Comparison of ENCODE assay signal across 8 cellular contexts in genomic region chr2:127673304-127674069, GRCh38. TPM values are rescaled to one million over a fixed set of nuclear protein-coding genes. Genes with fewer than 3 reads are reported as not detected.
DNase-seq lines count a peak whose midpoint lies in the region; ATAC-seq, FAIRE-seq and TF ChIP-seq lines count a peak whose summit lies in the region.
"Had no signal": no experiment of that assay in that cellular context is flagged by ENCODE, and none has a peak within 500 bp of the region (broad histone marks: within the 10 kb centered on the region; RNA-seq: fewer than 3 reads in every experiment).

No MANE protein-coding gene starts in this region.

- no peaks in the 10 kb centered on the region for H3K36me3 ChIP-seq in HEK293 (ENCODE audit: control insufficient read depth in 2 of 2, insufficient read depth in 1 of 2, low read length in 2 of 2)
- no peaks in the 10 kb centered on the region for H3K36me3 ChIP-seq in suprapubic skin

- H3K4me3 ChIP-seq in HEK293 (ENCODE audit: low read depth, low read length) (no peak overlapping the region), suprapubic skin (peak overlapping the region; percentile 75)

- DNase-seq in chondrocyte (ENCODE audit: low spot score) (no peak), memory B cell (ENCODE audit: low spot score in 2 of 2) (no peak), suprapubic skin (ENCODE audit: low spot score in 2 of 2) (peak in 1 of 2 donors; percentile 63), GM12891 (ENCODE audit: insufficient read length, low spot score) (no peak), OCI-M1 (lab: John Stamatoyannopoulos, UW) (no peak)
- DNase-seq: NCI-H146 had no signal

- no peaks in the 10 kb centered on the region for H3K4me1 ChIP-seq in HEK293 (ENCODE audit: control insufficient read depth, insufficient read depth, low read length)
- peaks cover 37% of the 10 kb centered on the region for H3K4me1 ChIP-seq in suprapubic skin

- no peak overlapping the region for H3K27ac ChIP-seq in HEK293 (ENCODE audit: extremely low read depth, low read depth, low read length)
- peak overlapping the region; percentile 86 for H3K27ac ChIP-seq in suprapubic skin

- CTCF ChIA-PET in HEK293 (lab: Yijun Ruan, JAX): interaction anchor here (1.4 kb wide), 1 partner anchor 23 kb away, joined by 5 read pairs; no protein-coding TSS in a partner anchor

- peak overlapping the region; percentile 96 for H3K4me3 Mint-ChIP-seq in chondrocyte (ENCODE audit: unreplicated experiment)
- peak overlapping the region; percentile 83 for H3K4me3 Mint-ChIP-seq in memory B cell

- peak overlapping the region; percentile 92 for H3K27ac Mint-ChIP-seq in chondrocyte (ENCODE audit: unreplicated experiment)
- H3K27ac Mint-ChIP-seq in memory B cell: no peak overlapping the region

- H3K27me3 ChIP-seq in suprapubic skin: peaks cover 16% of the 10 kb centered on the region

- TF ChIP-seq POLR2A in suprapubic skin (IDR thresholded peaks at IDR 0.05): no peak
- no peak for TF ChIP-seq POLR2A in GM12891 (IDR thresholded peaks at IDR 0.05; ENCODE audit: low read depth, low read length)

- TF ChIP-seq CTCF in HEK293 (tag by site-specific recombination; IDR thresholded peaks at IDR 0.05) (no peak), chondrocyte (IDR thresholded peaks at IDR 0.05) (no peak), suprapubic skin (IDR thresholded peaks at IDR 0.05) (no peak)

- H3K27me3 Mint-ChIP-seq in chondrocyte (ENCODE audit: low read depth): no peaks in the 10 kb centered on the region
- peaks cover 29% of the 10 kb centered on the region for H3K27me3 Mint-ChIP-seq in memory B cell

- ATAC-seq in memory B cell (ENCODE audit: low read depth): no peak
- ATAC-seq in GM18511 (IDR thresholded peaks at IDR 0.05; ENCODE audit: unreplicated experiment): no peak

- TF ChIP-seq EP300 in suprapubic skin (IDR thresholded peaks at IDR 0.05): no peak

- H3K4me1 Mint-ChIP-seq in chondrocyte (ENCODE audit: low read depth): peaks cover 62% of the 10 kb centered on the region
- H3K4me1 Mint-ChIP-seq in memory B cell: peaks cover 17% of the 10 kb centered on the region

- H3K36me3 Mint-ChIP-seq in chondrocyte (ENCODE audit: low read depth) (peaks cover 6% of the 10 kb centered on the region), memory B cell (no peaks in the 10 kb centered on the region)

- WGBS in suprapubic skin: 69% methylated on average over 10 of the region's 17 CpGs

- POLR2A ChIA-PET in HEK293 (lab: Yijun Ruan, JAX): no interaction called here

- no peaks in the 10 kb centered on the region for H3K9me3 Mint-ChIP-seq in chondrocyte (ENCODE audit: low read depth)
- no peaks in the 10 kb centered on the region for H3K9me3 Mint-ChIP-seq in memory B cell

- H3K9me3 ChIP-seq in HEK293 (ENCODE audit: control insufficient read depth, insufficient read depth, low read depth, low read length) (no peaks in the 10 kb centered on the region), suprapubic skin (no peaks in the 10 kb centered on the region)

- no peak for FAIRE-seq in GM12891 (lab: Jason Lieb, UNC)

TF ChIP-seq in HEK293, 187 proteins besides CTCF, POLR2A, EP300 and RAD21:
- TF ChIP-seq ZIC2 (tag by site-specific recombination; IDR thresholded peaks at IDR 0.05) (0 out of 2 replicates have a peak, but pooled peaks have one; percentile 9), ZNF184 (tag by site-specific recombination; IDR thresholded peaks at IDR 0.05) (no peak), GLIS1 (tag by site-specific recombination; IDR thresholded peaks at IDR 0.05) (peak; percentile 88)

TF ChIP-seq in GM12891, 5 proteins besides CTCF, POLR2A, EP300 and RAD21:
- TF ChIP-seq SPI1 (IDR thresholded peaks at IDR 0.05; ENCODE audit: low read depth, low read length): no peak
- no peak for TF ChIP-seq POLR2AphosphoS5 (IDR thresholded peaks at IDR 0.05; ENCODE audit: low read depth, low read length)
- no peak for TF ChIP-seq PAX5 (IDR thresholded peaks at IDR 0.05; ENCODE audit: insufficient read depth, low read length, severe bottlenecking)
- no peak for TF ChIP-seq POU2F2 (IDR thresholded peaks at IDR 0.05; ENCODE audit: low read depth, low read length)
- TF ChIP-seq TAF1 (IDR thresholded peaks at IDR 0.05; ENCODE audit: low read depth, low read length): no peak

RNA-seq across cellular contexts. Expression of gene LIMS2, which starts 1.8 kb away (rescaled TPM):
- total RNA-seq in chondrocyte (75.3 to 173 TPM (median 171 TPM) in 3 replicates), suprapubic skin (10 to 100 TPM in 2 of 4 donors, 1 to 10 TPM in 2; 9.2 to 40.0 (median 15.4) TPM)
- 1.5 TPM for polyA plus RNA-seq in GM12891 (2012; ENCODE audit: low read depth, missing spikeins)

RNA-seq across cellular contexts. Expression of gene GPR17, which starts 27.5 kb away (rescaled TPM):
- total RNA-seq in chondrocyte (not detected in 3 replicates), suprapubic skin (under 1 TPM in 2 of 4 donors, not detected in 2; 0.48 to 0.52 TPM)
- polyA plus RNA-seq in GM12891 (2012; ENCODE audit: low read depth, missing spikeins): not detected

RNA-seq across cellular contexts. Expression of gene SFT2D3, which starts 27.8 kb away (rescaled TPM):
- total RNA-seq in chondrocyte: 5.1 to 7.2 TPM (median 7.1 TPM) in 3 replicates
- total RNA-seq in suprapubic skin: 10 to 100 TPM; 10.2 to 15.9 (median 12.2) TPM
- not detected for polyA plus RNA-seq in GM12891 (2012; ENCODE audit: low read depth, missing spikeins)
